19 cellular contexts compared by ENCODE assay signal in the genomic region with DNA sequence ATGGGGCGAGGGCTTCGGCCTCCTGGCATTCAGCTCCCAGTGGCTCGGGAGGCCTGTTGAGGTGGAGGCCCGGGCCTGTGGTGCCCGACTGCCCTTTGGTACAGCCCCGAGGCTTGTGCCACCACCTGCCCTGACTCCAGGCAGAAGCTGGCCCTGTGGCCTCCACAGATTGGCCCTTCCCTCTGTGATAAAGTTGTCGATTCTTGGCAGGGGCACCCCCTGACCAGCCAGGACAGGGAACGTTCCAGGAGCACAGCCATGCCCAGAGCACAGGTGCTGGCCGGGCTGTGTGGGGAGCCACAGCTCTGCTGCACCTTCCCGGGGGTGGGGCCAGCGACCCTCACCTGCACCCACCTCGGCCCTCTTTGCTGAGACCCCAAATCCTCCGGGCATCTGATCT. TPM values are rescaled to one million over a fixed set of nuclear protein-coding genes. Genes with fewer than 3 reads are reported as not detected.
A peak's percentile ranks its signal among the peaks of the same experiment; 100 is the strongest.
DNase-seq lines count a peak whose midpoint lies in the region; ATAC-seq and TF ChIP-seq lines count a peak whose summit lies in the region.
"Had no signal": no experiment of that assay in that cellular context is flagged by ENCODE, and none has a peak within 500 bp of the region (broad histone marks: within the 10 kb centered on the region; RNA-seq: fewer than 3 reads in every experiment).

No MANE protein-coding gene starts in this region.

- H3F3A ChIP-seq in GM23338 (replicated peaks; ENCODE audit: low read depth) (no peaks in the 10 kb centered on the region), OCI-LY1 (ENCODE audit: insufficient read depth, low read length) (no peaks in the 10 kb centered on the region)

- ATAC-seq in GM23338, result no peak

- intact Hi-C loops in stomach (cut with DNase I; ENCODE audit: low total_unique reads), result no loop called here

- H3K36me3 ChIP-seq in GM23338 (ENCODE audit: insufficient read depth) (peaks cover 10% of the 10 kb centered on the region; the same call in 1 of the 2 replicates), OCI-LY1 (ENCODE audit: insufficient read depth, low read length) (peaks cover 12% of the 10 kb centered on the region; the same call in 1 of the 2 replicates), stomach (no peaks in the 10 kb centered on the region)
- H3K36me3 ChIP-seq in CD8-positive, alpha-beta memory T cell (ENCODE audit: insufficient read depth, low read length), result no peaks in the 10 kb centered on the region
- H3K36me3 ChIP-seq: BE2C had no signal

- peaks cover 37% of the 10 kb centered on the region for H3K36me3 Mint-ChIP-seq in GM23338 (ENCODE audit: low read depth)
- H3K36me3 Mint-ChIP-seq in CD8-positive, alpha-beta memory T cell, result no peaks in the 10 kb centered on the region
- H3K36me3 Mint-ChIP-seq: CD14-positive monocyte; CD4-positive, alpha-beta memory T cell; CD4-positive, CD25-positive, alpha-beta regulatory T cell had no signal

- no peak overlapping the region for H3K4me3 Mint-ChIP-seq in GM23338
- no peak overlapping the region for H3K4me3 Mint-ChIP-seq in CD8-positive, alpha-beta memory T cell
- H3K4me3 Mint-ChIP-seq: CD14-positive monocyte; CD4-positive, alpha-beta memory T cell; CD4-positive, CD25-positive, alpha-beta regulatory T cell had no signal

- TF ChIP-seq EP300 in stomach (IDR thresholded peaks at IDR 0.05), result no peak

- H3K27ac ChIP-seq in GM23338 (ENCODE audit: low read depth) (no peak overlapping the region), OCI-LY1 (ENCODE audit: low read depth, low read length, poor library complexity, severe bottlenecking) (peak overlapping the region; percentile 37), stomach (no peak overlapping the region)
- H3K27ac ChIP-seq in CD8-positive, alpha-beta memory T cell (ENCODE audit: low read depth, low read length), result no peak overlapping the region
- H3K27ac ChIP-seq: BLaER1 had no signal

- no peak overlapping the region for H3K9ac ChIP-seq in OCI-LY1 (ENCODE audit: low read length)
- H3K9ac ChIP-seq: BLaER1 had no signal

- POLR2A ChIA-PET in CD8-positive, alpha-beta memory T cell (lab: Charles Lee), result no interaction called here

- H3K4me1 Mint-ChIP-seq in GM23338, result no peaks in the 10 kb centered on the region; the same call in 2 of the 3 replicates
- peaks cover 15 to 17% (median 15%) of the 10 kb centered on the region in 3 donors for H3K4me1 Mint-ChIP-seq in CD8-positive, alpha-beta memory T cell
- H3K4me1 Mint-ChIP-seq: CD14-positive monocyte had no signal

- H4K20me1 ChIP-seq in GM23338 (replicated peaks; ENCODE audit: insufficient read depth), result no peaks in the 10 kb centered on the region
- no peaks in the 10 kb centered on the region for H4K20me1 ChIP-seq in OCI-LY1 (ENCODE audit: insufficient read depth, low read length)

- peaks cover 13% of the 10 kb centered on the region; the same call in 2 of the 3 replicates for H3K9me3 Mint-ChIP-seq in GM23338
- H3K9me3 Mint-ChIP-seq in CD8-positive, alpha-beta memory T cell, result no peaks in the 10 kb centered on the region

- WGBS in stomach, 5 donors, result 68 to 83% (median 76%) methylated on average over 9 to 13 of the region's 13 CpGs

- H3K9me2 ChIP-seq in GM23338 (ENCODE audit: insufficient read depth) (no peaks in the 10 kb centered on the region), OCI-LY1 (ENCODE audit: low read depth, low read length) (no peaks in the 10 kb centered on the region)

- no peak overlapping the region for H2AFZ ChIP-seq in GM23338
- no peak overlapping the region for H2AFZ ChIP-seq in OCI-LY1 (ENCODE audit: low read length)

- H3K27ac Mint-ChIP-seq in GM23338, result peak overlapping the region; percentile 67; the same call in 1 of the 2 replicates
- H3K27ac Mint-ChIP-seq in CD8-positive, alpha-beta memory T cell, result no peak overlapping the region
- H3K27ac Mint-ChIP-seq: CD4-positive, alpha-beta memory T cell; CD4-positive, CD25-positive, alpha-beta regulatory T cell had no signal

- DNase-seq in GM23338 (ENCODE audit: low spot score) (no peak), stomach (peak; percentile 43), SIG-M5 (lab: John Stamatoyannopoulos, UW) (no peak)
- no peak for DNase-seq in CD8-positive, alpha-beta memory T cell
- DNase-seq: 8988T; ACHN; BE2C; C1 segment of cervical spinal cord; Caco-2; Calu3; CD4-positive, alpha-beta memory T cell; CD4-positive, CD25-positive, alpha-beta regulatory T cell; DMS79 treated with DMSO at 0.1 percent for 48 hours; GF-D8 had no signal

- H3K9me3 ChIP-seq in OCI-LY1 (ENCODE audit: low read length) (no peaks in the 10 kb centered on the region), stomach (peaks cover 0 to 20% (median 8%) of the 10 kb centered on the region in 4 donors)
- no peaks in the 10 kb centered on the region for H3K9me3 ChIP-seq in CD8-positive, alpha-beta memory T cell (ENCODE audit: low read length)
- H3K9me3 ChIP-seq: BE2C, BLaER1, Caco-2 had no signal

- H3K4me2 ChIP-seq in GM23338 (no peak overlapping the region), OCI-LY1 (ENCODE audit: low read length) (no peak overlapping the region)
- H3K4me2 ChIP-seq: BLaER1 had no signal

- no peaks in the 10 kb centered on the region for H3K79me2 ChIP-seq in GM23338 (replicated peaks; ENCODE audit: insufficient read depth)
- no peaks in the 10 kb centered on the region for H3K79me2 ChIP-seq in OCI-LY1 (ENCODE audit: insufficient read depth, low read length)

- no peaks in the 10 kb centered on the region for H3K4me1 ChIP-seq in GM23338 (ENCODE audit: insufficient read depth)
- peaks cover 4% of the 10 kb centered on the region for H3K4me1 ChIP-seq in OCI-LY1 (ENCODE audit: insufficient read depth, low read length, severe bottlenecking)
- H3K4me1 ChIP-seq in stomach, result no peaks in the 10 kb centered on the region
- H3K4me1 ChIP-seq in CD8-positive, alpha-beta memory T cell (ENCODE audit: insufficient read depth, low read length), result peaks cover 18% of the 10 kb centered on the region
- H3K4me1 ChIP-seq: BE2C, Caco-2 had no signal

- H3K27me3 ChIP-seq in GM23338 (ENCODE audit: insufficient read depth) (no peaks in the 10 kb centered on the region), OCI-LY1 (ENCODE audit: insufficient read depth, low read length) (no peaks in the 10 kb centered on the region), stomach (no peaks in the 10 kb centered on the region)
- H3K27me3 ChIP-seq in CD8-positive, alpha-beta memory T cell (ENCODE audit: insufficient read depth, low read length, poor library complexity, severe bottlenecking), result no peaks in the 10 kb centered on the region
- H3K27me3 ChIP-seq: BE2C, BLaER1 had no signal

- CTCF ChIA-PET in CD8-positive, alpha-beta memory T cell (lab: Charles Lee), result no interaction called here

- no peak for TF ChIP-seq CTCF in GM23338 (conservative IDR thresholded peaks at IDR 0.05; ENCODE audit: low read depth in 2 of 2)
- TF ChIP-seq CTCF in OCI-LY1 (IDR thresholded peaks at IDR 0.05; ENCODE audit: low read length), result no peak
- no peak for TF ChIP-seq CTCF in stomach (IDR thresholded peaks at IDR 0.05)

- TF ChIP-seq POLR2A in stomach (IDR thresholded peaks at IDR 0.05), result no peak

- peaks cover 9% of the 10 kb centered on the region for H3K27me3 Mint-ChIP-seq in GM23338 (ENCODE audit: insufficient read depth, low read depth, poor library complexity)
- no peaks in the 10 kb centered on the region for H3K27me3 Mint-ChIP-seq in CD8-positive, alpha-beta memory T cell
- H3K27me3 Mint-ChIP-seq: CD4-positive, alpha-beta memory T cell; CD4-positive, CD25-positive, alpha-beta regulatory T cell had no signal

- H3K4me3 ChIP-seq in GM23338 (no peak overlapping the region), OCI-LY1 (ENCODE audit: low read depth, low read length, poor library complexity, severe bottlenecking) (no peak overlapping the region), stomach (no peak overlapping the region)
- H3K4me3 ChIP-seq in CD8-positive, alpha-beta memory T cell (ENCODE audit: low read length), result no peak overlapping the region
- H3K4me3 ChIP-seq: BLaER1 had no signal

TF ChIP-seq in GM23338, 12 proteins besides CTCF, POLR2A, EP300 and RAD21 (continues in another document):
- TF ChIP-seq NANOG (IDR thresholded peaks at IDR 0.05; ENCODE audit: borderline replicate concordance) (no peak), EZH2phosphoT487 (IDR thresholded peaks at IDR 0.05; ENCODE audit: unreplicated experiment) (no peak), ZNF331 (CRISPR knock-in tag; IDR thresholded peaks at IDR 0.05; ENCODE audit: low read depth) (no peak)

RNA-seq across cellular contexts. Expression of a gene that starts 32.7 kb away (rescaled TPM):
- total RNA-seq in GM23338 (2014; rRNA removed; shearing (Covaris generic)), result not detected in 2 replicates
- polyA plus RNA-seq in GM23338 (2016; fragmentation: Nextera tagmentation; extraction: Ambion mirVana) (not detected in 2 replicates), stomach (not detected)
- not detected for total RNA-seq in stomach
- not detected for total RNA-seq in CD8-positive, alpha-beta memory T cell
- polyA plus RNA-seq in CD8-positive, alpha-beta memory T cell, result not detected
- total RNA-seq: A673; Caco-2; Calu3; CD4-positive, alpha-beta memory T cell; CD4-positive, CD25-positive, alpha-beta regulatory T cell had no signal
- polyA plus RNA-seq: AG04450; CD14-positive monocyte; CD4-positive, alpha-beta memory T cell; CD4-positive, CD25-positive, alpha-beta regulatory T cell had no signal

RNA-seq across cellular contexts. Expression of a gene that starts 37.0 kb away (rescaled TPM):
- total RNA-seq in GM23338 (2014; rRNA removed; shearing (Covaris generic)), result 36.2 and 46.4 TPM in 2 replicates
- polyA plus RNA-seq in GM23338 (2016; fragmentation: Nextera tagmentation; extraction: Ambion mirVana) (9.1 and 9.8 TPM in 2 replicates), stomach (under 1 TPM in 2 of 3 donors, not detected in 1; 0.19 to 0.40 TPM)
- 1 to 10 TPM in 1 of 5 donors, under 1 TPM in 1, not detected in 3; 0.37 to 4.0 TPM for total RNA-seq in stomach
- 1 to 10 TPM; 2.0 to 2.5 TPM for total RNA-seq in CD8-positive, alpha-beta memory T cell
- not detected for polyA plus RNA-seq in CD8-positive, alpha-beta memory T cell
- total RNA-seq: CD4-positive, alpha-beta memory T cell had no signal
- polyA plus RNA-seq: AG04450; CD14-positive monocyte; CD4-positive, CD25-positive, alpha-beta regulatory T cell had no signal

RNA-seq across cellular contexts. Expression of a gene that starts 56.4 kb away (rescaled TPM):
- total RNA-seq in GM23338 (2014; rRNA removed; shearing (Covaris generic)), result not detected in 2 replicates
- not detected in 2 replicates for polyA plus RNA-seq in GM23338 (2016; fragmentation: Nextera tagmentation; extraction: Ambion mirVana)
- total RNA-seq in stomach, result 1 to 10 TPM in 1 of 5 donors, under 1 TPM in 2, not detected in 2; 0.43 to 5.5 (median 0.89) TPM
- under 1 TPM in 2 of 3 donors, not detected in 1; 0.13 to 0.19 TPM for polyA plus RNA-seq in stomach
- not detected for total RNA-seq in CD8-positive, alpha-beta memory T cell
- polyA plus RNA-seq in CD8-positive, alpha-beta memory T cell, result not detected
- total RNA-seq: A673; Calu3; CD4-positive, alpha-beta memory T cell; CD4-positive, CD25-positive, alpha-beta regulatory T cell had no signal
- polyA plus RNA-seq: AG04450; CD14-positive monocyte; CD4-positive, alpha-beta memory T cell; CD4-positive, CD25-positive, alpha-beta regulatory T cell had no signal
